ENCODE assay signal across 29 cellular contexts in the genomic region with DNA sequence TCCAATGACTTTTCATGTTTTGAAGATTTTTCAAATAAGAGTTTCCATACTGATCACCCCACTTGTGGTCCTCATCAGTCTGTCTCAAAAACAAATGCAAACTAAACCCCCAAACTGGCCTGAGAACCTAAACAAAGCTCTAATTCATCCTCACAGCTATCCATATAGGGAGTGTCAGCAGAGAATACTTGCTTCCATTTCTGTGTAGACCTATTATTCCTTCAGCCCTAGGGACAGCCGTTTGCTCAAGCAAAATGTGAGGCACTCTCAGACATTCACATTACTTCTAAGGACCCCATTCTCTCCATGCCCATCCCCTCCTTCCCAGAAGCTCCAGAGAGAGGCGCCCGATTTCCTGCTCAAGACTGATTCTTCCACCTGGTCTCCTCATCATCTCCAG.
"Had no signal": no experiment of that assay in that cellular context is flagged by ENCODE, and none has a peak within 500 bp of the region (broad histone marks: within the 10 kb centered on the region; RNA-seq: fewer than 3 reads in every experiment).

No MANE protein-coding gene starts in this region.

- H3K4me3 Mint-ChIP-seq: activated B cell treated with CpG ODN at 0.5 μM for 24 hours; activated CD8-positive, alpha-beta memory T cell treated with anti-CD3 and anti-CD28 coated beads, Interleukin-2, amount 10 ng/mL, durations not matched to agents 7 days and 5 days; activated CD8-positive, alpha-beta T cell treated with anti-CD3 and anti-CD28 coated beads, Interleukin-2, amount 10 ng/mL, durations not matched to agents 7 days and 5 days; endodermal cell; naive B cell; nephron progenitor cell; stimulated activated naive CD8-positive, alpha-beta T cell treated with anti-CD3 and anti-CD28 coated beads, Interleukin-15, Interleukin-2, amounts not matched to agents 100 ng/mL and 50 ng/mL, for 24 hours; T-cell; T-helper 2 cell treated with Interferon-gamma antibody and Interleukin-4, amounts not matched to agents 5 μg/mL and 100 μg/mL, for 36 hours had no signal

- H3K9me3 ChIP-seq: ovary, prostate gland had no signal

- H3K27ac ChIP-seq: heart right ventricle, left ventricle myocardium inferior, ovary, prostate gland, skin epidermis, tibial artery, upper lobe of right lung had no signal

- H3K27me3 Mint-ChIP-seq: activated B cell treated with CpG ODN at 0.5 μM for 24 hours; activated CD8-positive, alpha-beta memory T cell treated with anti-CD3 and anti-CD28 coated beads, Interleukin-2, amount 10 ng/mL, durations not matched to agents 7 days and 5 days; naive B cell; stimulated activated naive CD8-positive, alpha-beta T cell treated with anti-CD3 and anti-CD28 coated beads, Interleukin-15, Interleukin-2, amounts not matched to agents 100 ng/mL and 50 ng/mL, for 24 hours; T-cell had no signal

- H3K27ac Mint-ChIP-seq: activated B cell treated with CpG ODN at 0.5 μM for 24 hours; activated CD8-positive, alpha-beta T cell treated with anti-CD3 and anti-CD28 coated beads, Interleukin-2, amount 10 ng/mL, durations not matched to agents 7 days and 5 days; endodermal cell; nephron progenitor cell; T-cell; T-helper 2 cell treated with Interferon-gamma antibody and Interleukin-4, amounts not matched to agents 5 μg/mL and 100 μg/mL, for 36 hours had no signal

- H3K36me3 ChIP-seq: ovary, prostate gland had no signal

- H3K9me3 Mint-ChIP-seq: stimulated activated naive CD8-positive, alpha-beta T cell treated with anti-CD3 and anti-CD28 coated beads, Interleukin-15, Interleukin-2, amounts not matched to agents 100 ng/mL and 50 ng/mL, for 24 hours; T-cell had no signal

- H3K4me1 ChIP-seq: prostate gland had no signal

- DNase-seq: activated B cell treated with CpG ODN at 0.5 μM for 24 hours; activated CD4-positive, alpha-beta T cell treated with anti-CD3 and anti-CD28 coated beads, Interleukin-2, amount 50 U/mL, for 1 hour; activated CD8-positive, alpha-beta memory T cell treated with anti-CD3 and anti-CD28 coated beads, Interleukin-2, amount 10 ng/mL, durations not matched to agents 7 days and 5 days; activated CD8-positive, alpha-beta T cell treated with anti-CD3 and anti-CD28 coated beads, Interleukin-2, amount 10 ng/mL, durations not matched to agents 7 days and 5 days; activated naive CD4-positive, alpha-beta T cell; activated T-cell treated with anti-CD3 and anti-CD28 coated beads, Interleukin-2, amount 50 U/mL, for 48 hours; cerebellar nuclear complex; cortex of kidney; endodermal cell; foreskin fibroblast; heart right ventricle; left ventricle myocardium inferior; naive B cell; nephron progenitor cell; ovary; retina; stimulated activated CD4-positive, alpha-beta T cell treated with anti-CD3 and anti-CD28 coated beads, Interleukin-12 subunit alpha, Interleukin-12 subunit beta, amount 100 ng/mL, for 4 hours; stimulated activated CD4-positive, alpha-beta T cell treated with anti-CD3 and anti-CD28 coated beads, Interleukin-4, amount 100 ng/mL, for 1 hour; T-cell; tibial artery; upper lobe of right lung had no signal

- H3K4me3 ChIP-seq: heart right ventricle, left ventricle myocardium inferior, lung, ovary, prostate gland, skin epidermis, tibial artery, upper lobe of right lung had no signal

- ATAC-seq: activated CD8-positive, alpha-beta memory T cell treated with anti-CD3 and anti-CD28 coated beads, Interleukin-2, amount 10 ng/mL, durations not matched to agents 7 days and 5 days; activated CD8-positive, alpha-beta T cell treated with anti-CD3 and anti-CD28 coated beads, Interleukin-2, amount 10 ng/mL, durations not matched to agents 7 days and 5 days; activated naive CD4-positive, alpha-beta T cell treated with anti-CD3 and anti-CD28 coated beads, Interleukin-2, amount 50 U/mL, for 72 hours; esophagus mucosa; heart right ventricle; sciatic nerve; T-cell; upper lobe of right lung had no signal

- H3K27me3 ChIP-seq: heart right ventricle, ovary, tibial artery, upper lobe of right lung had no signal

- H3K4me1 Mint-ChIP-seq: activated B cell treated with CpG ODN at 0.5 μM for 24 hours, nephron progenitor cell had no signal
